8 cellular contexts compared by ENCODE assay signal in the genomic region with DNA sequence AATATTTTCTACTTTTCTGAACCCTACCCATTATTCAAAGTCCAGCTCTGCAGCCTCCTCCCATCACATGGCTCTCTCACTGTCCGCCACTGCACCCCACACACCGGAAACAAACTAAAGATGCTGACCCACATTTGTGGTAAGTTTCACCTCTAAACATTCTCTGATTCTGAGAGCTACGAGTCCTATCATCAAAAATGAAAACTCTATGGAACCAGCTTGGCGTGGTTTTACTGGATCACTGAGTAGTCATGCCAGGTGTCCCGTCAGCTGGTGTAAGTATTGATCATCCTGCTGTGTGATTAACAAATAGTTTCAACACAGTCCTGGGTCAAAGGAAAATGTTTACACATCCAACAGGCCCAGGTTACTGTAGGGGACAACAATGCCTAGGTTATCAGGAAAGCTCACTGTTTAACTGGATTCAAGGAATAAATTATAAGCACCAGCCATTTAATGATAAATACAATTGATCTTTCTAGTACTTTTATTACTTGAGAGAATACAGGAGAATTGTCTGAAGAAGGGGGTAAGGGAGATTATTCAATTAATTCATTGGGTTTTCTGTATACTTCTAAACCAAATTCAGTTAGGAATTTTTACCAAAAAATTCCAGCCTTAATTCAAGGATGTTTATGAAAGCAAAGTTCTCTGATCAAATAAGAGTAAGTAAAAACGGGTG. TPM values are rescaled to one million over a fixed set of nuclear protein-coding genes. Genes with fewer than 3 reads are reported as not detected.
A peak's percentile ranks its signal among the peaks of the same experiment; 100 is the strongest.
DNase-seq lines count a peak whose midpoint lies in the region; ATAC-seq and TF ChIP-seq lines count a peak whose summit lies in the region.

No MANE protein-coding gene starts in this region.

- peak overlapping the region; percentile 91 for H3K27ac ChIP-seq in RWPE1
- H3K27ac ChIP-seq in foreskin keratinocyte = peak overlapping the region; percentile 68
- H3K27ac ChIP-seq in substantia nigra (ENCODE audit: low read depth, low read length, poor library complexity, severe bottlenecking) = peak overlapping the region; percentile 51

- POLR2A ChIA-PET in RWPE1 (lab: Yijun Ruan, JAX; ENCODE audit: low non-redundant PET) = no interaction called here

- no peaks in the 10 kb centered on the region for H3K27me3 ChIP-seq in foreskin keratinocyte

- peak; percentile 73 for DNase-seq in stimulated activated CD4-positive, alpha-beta T cell treated with anti-CD3 and anti-CD28 coated beads, Interleukin-1b, Interleukin-23, amount 100 ng/mL, for 48 hours
- DNase-seq in stimulated activated CD4-positive, alpha-beta T cell treated with anti-CD3 and anti-CD28 coated beads, Interleukin-4, amount 100 ng/mL, for 4 hours = no peak
- DNase-seq in RWPE1 (ENCODE audit: low spot score) (no peak), foreskin keratinocyte (no peak), substantia nigra (lab: John Stamatoyannopoulos, UW) (no peak), NCI-H187 treated with DMSO at 0.1 percent for 48 hours (lab: John Stamatoyannopoulos, UW) (no peak), SHP77 treated with DMSO at 0.1 percent for 48 hours (lab: John Stamatoyannopoulos, UW) (no peak)

- ATAC-seq in foreskin keratinocyte (peak; percentile 49), GM19328 (IDR thresholded peaks at IDR 0.05; ENCODE audit: unreplicated experiment) (no peak)

- CTCF ChIA-PET in RWPE1 (lab: Yijun Ruan, JAX) = interaction anchor here (0.6 to 2.3 kb wide), 2 partner anchors 249 to 251 kb away, joined by 3 to 6 read pairs; no protein-coding TSS in a partner anchor

- TF ChIP-seq CTCF in RWPE1 (conservative IDR thresholded peaks at IDR 0.05; ENCODE audit: low read depth) (no peak), foreskin keratinocyte (conservative IDR thresholded peaks at IDR 0.05) (no peak)

- H3K4me1 ChIP-seq in foreskin keratinocyte = peaks cover 26% of the 10 kb centered on the region

RNA-seq across cellular contexts. Expression of a gene that starts 33.9 kb away (rescaled TPM):
- 23.4 and 27.4 TPM in 2 replicates for total RNA-seq in foreskin keratinocyte
- 15.1 and 18.8 TPM in 2 replicates for polyA plus RNA-seq in foreskin keratinocyte
